ENCODE assay signal across 25 cellular contexts in the genomic region with DNA sequence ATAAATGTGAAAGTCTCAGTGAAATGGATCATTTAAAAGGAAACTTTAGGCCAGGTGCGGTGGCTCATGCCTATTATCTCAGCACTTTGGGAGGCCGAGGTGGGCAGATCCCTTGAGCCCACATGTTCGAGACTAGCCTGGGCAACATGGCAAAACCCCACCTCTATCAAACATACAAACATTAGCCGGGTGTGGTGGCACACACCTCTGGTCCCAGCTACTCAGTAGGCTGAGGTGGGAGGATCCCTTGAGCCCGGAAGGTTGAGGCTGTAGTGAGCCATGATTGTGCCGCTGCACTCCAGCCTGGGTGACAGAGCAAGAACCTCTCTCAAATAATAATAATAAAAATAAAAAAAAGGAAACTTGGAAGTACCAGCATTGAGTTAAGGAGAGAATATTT.
"Had no signal": no experiment of that assay in that cellular context is flagged by ENCODE, and none has a peak within 500 bp of the region (broad histone marks: within the 10 kb centered on the region; RNA-seq: fewer than 3 reads in every experiment).

No MANE protein-coding gene starts in this region.

- ATAC-seq: left ventricle myocardium superior; lower lobe of right lung; mucosa of descending colon; natural killer cell treated with Interleukin-12 subunit alpha and Interleukin-12 subunit beta and Interleukin-15 and Interleukin-18, amount 100 ng/mL, for 72 hours; pancreas; right lobe of liver; stimulated activated naive CD8-positive, alpha-beta T cell treated with anti-CD3 and anti-CD28 coated beads, Interleukin-15, amount 100 ng/mL, for 72 hours; upper lobe of right lung had no signal

- H3K27me3 ChIP-seq: esophagus muscularis mucosa, neutrophil, pancreas, right lobe of liver, suprapubic skin, transverse colon, upper lobe of right lung, vagina had no signal

- H3K4me1 ChIP-seq: esophagus muscularis mucosa, lower lobe of right lung, upper lobe of right lung had no signal

- H3K4me3 ChIP-seq: coronary artery, esophagus muscularis mucosa, lower lobe of right lung, mucosa of descending colon, pancreas, right lobe of liver, smooth muscle cell, suprapubic skin, transverse colon, upper lobe of right lung, vagina had no signal

- H3K36me3 ChIP-seq: esophagus muscularis mucosa, lower lobe of right lung, neutrophil, pancreas, right lobe of liver, suprapubic skin, transverse colon, upper lobe of right lung, vagina had no signal

- DNase-seq: dermis blood vessel endothelial cell; hypothalamus; immature natural killer cell; islet precursor cell; left ventricle myocardium superior; lower lobe of right lung; mucosa of descending colon; naive B cell; pancreas; right lobe of liver; stimulated activated CD4-positive, alpha-beta T cell treated with anti-CD3 and anti-CD28 coated beads, Interleukin-12 subunit alpha, Interleukin-12 subunit beta, amount 100 ng/mL, for 4 hours; stimulated activated CD4-positive, alpha-beta T cell treated with anti-CD3 and anti-CD28 coated beads, Interleukin-1b, Interleukin-23, amount 100 ng/mL, for 48 hours; stimulated activated CD4-positive, alpha-beta T cell treated with anti-CD3 and anti-CD28 coated beads, Interleukin-4, amount 100 ng/mL, for 1 hour; stimulated activated CD8-positive, alpha-beta memory T cell treated with anti-CD3 and anti-CD28 coated beads, Interleukin-4, amount 100 ng/mL, for 48 hours; stimulated activated naive CD4-positive, alpha-beta T cell; stimulated activated naive CD8-positive, alpha-beta T cell treated with anti-CD3 and anti-CD28 coated beads, Interleukin-15, amount 100 ng/mL, for 72 hours; transverse colon; upper lobe of right lung had no signal

- H3K9me3 ChIP-seq: esophagus muscularis mucosa, lower lobe of right lung, mucosa of descending colon, neutrophil, pancreas, right lobe of liver, suprapubic skin, transverse colon, upper lobe of right lung, vagina had no signal

- H3K27ac ChIP-seq: coronary artery, esophagus muscularis mucosa, lower lobe of right lung, neutrophil, pancreas, right lobe of liver, suprapubic skin, transverse colon, upper lobe of right lung, vagina had no signal
